Comparison of ENCODE assay signal across 11 cellular contexts in genomic region chr7:73971701-73972341, GRCh38. TPM values are rescaled to one million over a fixed set of nuclear protein-coding genes. Genes with fewer than 3 reads are reported as not detected.
DNase-seq lines count a peak whose midpoint lies in the region; ATAC-seq, FAIRE-seq and TF ChIP-seq lines count a peak whose summit lies in the region.
"Had no signal": no experiment of that assay in that cellular context is flagged by ENCODE, and none has a peak within 500 bp of the region (broad histone marks: within the 10 kb centered on the region; RNA-seq: fewer than 3 reads in every experiment).

No MANE protein-coding gene starts in this region.

- intact Hi-C loops in body of pancreas (cut with DNase I) (no loop called here), lower leg skin (cut with DNase I; ENCODE audit: low total_unique reads) (no loop called here), vagina (cut with DNase I) (no loop called here), CD14-positive monocyte (cut with micrococcal nuclease) (no loop called here)

- no peak overlapping the region for H3K27ac ChIP-seq in body of pancreas
- H3K27ac ChIP-seq in vagina, result no peak overlapping the region

- no peaks in the 10 kb centered on the region for H3K36me3 Mint-ChIP-seq in CD14-positive monocyte
- H3K36me3 Mint-ChIP-seq in nephron progenitor cell (ENCODE audit: low read depth), result no peaks in the 10 kb centered on the region
- H3K36me3 Mint-ChIP-seq: CD8-positive, alpha-beta T cell; mesothelial cell of epicardium had no signal

- no peak for FAIRE-seq in HTR-8/SVneo (lab: Jason Lieb, UNC)

- H3K4me1 Mint-ChIP-seq in CD14-positive monocyte (peaks cover 23% of the 10 kb centered on the region), nephron progenitor cell (peaks cover 36% of the 10 kb centered on the region)

- H3K4me3 ChIP-seq in AG09309 (ENCODE audit: control insufficient read depth, low read depth, low read length) (no peak overlapping the region), body of pancreas (no peak overlapping the region), lower leg skin (ENCODE audit: low read depth, poor library complexity, severe bottlenecking) (no peak overlapping the region), vagina (no peak overlapping the region)

- TF ChIP-seq POLR2A in body of pancreas (IDR thresholded peaks at IDR 0.05), result no peak
- TF ChIP-seq POLR2A in lower leg skin (IDR thresholded peaks at IDR 0.05), result no peak
- TF ChIP-seq POLR2A in vagina (IDR thresholded peaks at IDR 0.05), result no peak

- H3K27me3 ChIP-seq in body of pancreas, result no peaks in the 10 kb centered on the region
- no peaks in the 10 kb centered on the region for H3K27me3 ChIP-seq in vagina

- peaks cover 0 to 3% (median under 1%) of the 10 kb centered on the region in 7 donors for H3K9me3 Mint-ChIP-seq in CD14-positive monocyte
- H3K9me3 Mint-ChIP-seq in nephron progenitor cell, result peaks cover 10% of the 10 kb centered on the region
- H3K9me3 Mint-ChIP-seq: CD8-positive, alpha-beta T cell; mesothelial cell of epicardium had no signal

- peak; percentile 21 for ATAC-seq in body of pancreas
- ATAC-seq: CD8-positive, alpha-beta T cell had no signal

- TF ChIP-seq CTCF in AG09309 (IDR thresholded peaks at IDR 0.05; ENCODE audit: control insufficient read depth, insufficient read depth, low read depth, low read length, missing control alignments) (peak; percentile 9), body of pancreas (IDR thresholded peaks at IDR 0.05) (peak in 1 of 7 experiments; percentile 6), lower leg skin (IDR thresholded peaks at IDR 0.05) (no peak), vagina (IDR thresholded peaks at IDR 0.05) (no peak), CD14-positive monocyte (IDR thresholded peaks at IDR 0.05) (no peak), nephron progenitor cell (IDR thresholded peaks at IDR 0.05) (no peak)

- H3K4me1 ChIP-seq in body of pancreas (no peaks in the 10 kb centered on the region), vagina (peaks cover 4% of the 10 kb centered on the region)

- H3K4me3 Mint-ChIP-seq in CD14-positive monocyte (no peak overlapping the region), nephron progenitor cell (no peak overlapping the region)
- H3K4me3 Mint-ChIP-seq: CD8-positive, alpha-beta T cell; mesothelial cell of epicardium had no signal

- DNase-seq in AG09309 (ENCODE audit: low read depth), result no peak
- DNase-seq in HuH-7.5 (ENCODE audit: low spot score), result peak; percentile 60
- peak in 1 of 4 donors; percentile 7 for DNase-seq in body of pancreas
- peak; percentile 12 to 77 for DNase-seq in lower leg skin (ENCODE audit: low spot score in 2 of 2)
- no peak for DNase-seq in vagina (ENCODE audit: extremely low spot score in 2 of 2)
- DNase-seq in CD14-positive monocyte (ENCODE audit: low spot score), result no peak
- no peak for DNase-seq in nephron progenitor cell
- DNase-seq in HTR-8/SVneo (ENCODE audit: insufficient read length, low spot score), result no peak
- DNase-seq: NCI-H2227 treated with DMSO at 0.1 percent for 48 hours had no signal

- WGBS in body of pancreas, 2 donors, result 65 to 69% methylated on average over 10 to 13 of the region's 13 CpGs
- WGBS in lower leg skin, 2 donors, result 72 to 77% methylated on average over 12 to 13 of the region's 13 CpGs

- peaks cover 2 to 12% (median 4%) of the 10 kb centered on the region in 3 donors for H3K27me3 Mint-ChIP-seq in CD14-positive monocyte (ENCODE audit: low read depth in 3 of 3)
- H3K27me3 Mint-ChIP-seq in nephron progenitor cell (ENCODE audit: low read depth, poor library complexity), result peaks cover 37% of the 10 kb centered on the region

- H3K36me3 ChIP-seq in body of pancreas (replicated peaks in 1 of 2; ENCODE audit: insufficient read depth in 1 of 2, low read depth in 2 of 2), result no peaks in the 10 kb centered on the region
- H3K36me3 ChIP-seq in vagina, result no peaks in the 10 kb centered on the region

- no peak overlapping the region for H3K27ac Mint-ChIP-seq in CD14-positive monocyte
- no peak overlapping the region for H3K27ac Mint-ChIP-seq in nephron progenitor cell
- H3K27ac Mint-ChIP-seq: CD8-positive, alpha-beta T cell; mesothelial cell of epicardium had no signal

- no peaks in the 10 kb centered on the region for H3K9me3 ChIP-seq in body of pancreas
- no peaks in the 10 kb centered on the region for H3K9me3 ChIP-seq in vagina

RNA-seq across cellular contexts. Expression of gene ELN, which starts 56.2 kb away (rescaled TPM):
- 100 to 1,000 TPM in 1 of 2 donors, 10 to 100 TPM in 1; 92.6 to 131 TPM for total RNA-seq in body of pancreas
- total RNA-seq in lower leg skin, result 10 to 100 TPM in 3 of 4 donors, 1 to 10 TPM in 1; 5.6 to 96.2 (median 32.4) TPM
- 38.3 TPM for total RNA-seq in vagina
- not detected for polyA plus RNA-seq in CD14-positive monocyte
- total RNA-seq: CD8-positive, alpha-beta T cell had no signal

Comparison
In these comparisons a context has a peak if more than half of its experiments do, and no peak if none do; other contexts are left out.
1. DNase-seq: peak in HuH-7.5 (single experiment) and lower leg skin (2 of 2); none in AG09309 (single experiment), vagina (0 of 2), CD14-positive monocyte (single experiment), nephron progenitor cell (single experiment) and HTR-8/SVneo (single experiment).